Comparison of ENCODE assay signal across 1 cellular context in the genomic region with DNA sequence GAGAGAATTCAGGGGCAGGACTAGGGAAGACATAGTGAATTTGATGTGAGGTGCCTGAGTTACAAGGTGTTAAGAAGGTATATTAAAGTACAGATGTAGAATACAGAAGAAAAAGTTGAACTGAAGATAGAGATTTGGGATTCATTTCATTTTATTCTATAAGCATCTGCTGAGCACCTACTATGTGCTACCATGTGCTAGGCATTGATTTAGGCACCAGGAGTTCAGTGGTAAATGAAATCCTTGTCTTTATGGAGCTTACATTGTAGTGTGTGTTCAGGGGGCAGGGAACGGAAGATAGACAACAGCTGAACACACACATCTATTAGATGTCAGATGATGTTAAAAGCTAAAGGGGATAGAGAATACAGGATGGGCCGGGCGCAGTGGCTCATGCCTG.
TF ChIP-seq lines count a peak whose summit lies in the region.

No MANE protein-coding gene starts in this region.

TF ChIP-seq in K562, 482 proteins besides CTCF, POLR2A, EP300 and RAD21:
- no peak for TF ChIP-seq ZKSCAN3 (CRISPR knock-in tag; IDR thresholded peaks at IDR 0.05)
- peak; percentile 89 for TF ChIP-seq ZKSCAN1 (IDR thresholded peaks at IDR 0.05; ENCODE audit: low read depth, low read length)
